ENCODE assay signal across 1 cellular context in the genomic region with DNA sequence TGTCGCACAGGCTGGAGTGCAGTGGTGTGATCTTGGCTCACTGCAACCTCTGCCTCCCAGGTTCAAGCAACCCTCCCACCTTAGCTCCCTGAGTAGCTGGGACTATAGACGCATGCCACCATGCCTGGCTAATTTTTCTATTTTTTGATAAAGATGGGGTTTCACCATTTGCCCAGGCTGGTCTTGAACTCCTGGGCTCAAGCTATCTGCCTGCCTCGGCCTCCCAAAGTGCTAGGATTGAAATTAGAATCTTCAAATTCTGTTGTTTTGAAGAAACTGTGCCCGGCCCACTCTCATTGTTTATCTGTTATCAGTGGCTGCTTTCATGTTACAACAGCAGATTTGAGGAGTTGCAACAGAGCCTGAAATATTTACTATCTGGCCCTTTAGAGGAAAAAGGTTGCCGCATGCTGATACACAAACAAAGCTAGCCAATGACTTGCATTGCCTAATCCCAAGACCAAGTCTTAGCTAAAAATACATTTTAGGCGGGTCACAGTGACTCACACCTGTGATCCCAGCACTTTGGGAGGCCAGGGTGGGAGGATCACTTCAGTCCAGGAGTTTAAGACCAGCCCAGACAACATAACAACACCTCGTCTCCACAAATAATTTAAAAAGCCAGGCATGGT.
TF ChIP-seq lines count a peak whose summit lies in the region.

No MANE protein-coding gene starts in this region.

TF ChIP-seq in HepG2, 621 proteins besides CTCF, POLR2A, EP300 and RAD21 (continued from another document and continues in another):
- TF ChIP-seq HIC2 (CRISPR knock-in tag; IDR thresholded peaks at IDR 0.05; ENCODE audit: low read depth), result no peak
- peak; percentile 81 for TF ChIP-seq BCL6 (CRISPR knock-in tag; IDR thresholded peaks at IDR 0.05)
- no peak for TF ChIP-seq NPAS2 (CRISPR knock-in tag; IDR thresholded peaks at IDR 0.05; ENCODE audit: borderline replicate concordance)
- TF ChIP-seq ZNF703 (CRISPR knock-in tag; IDR thresholded peaks at IDR 0.05; ENCODE audit: borderline replicate concordance), result no peak
- TF ChIP-seq ZNF205 (CRISPR knock-in tag; IDR thresholded peaks at IDR 0.05), result 0 out of 2 replicates have a peak, but pooled peaks have one; percentile 20
- no peak for TF ChIP-seq ZNF318 (CRISPR knock-in tag; IDR thresholded peaks at IDR 0.05)
- peak; percentile 59; the same call in 1 of the 2 replicates for TF ChIP-seq MXD4 (CRISPR knock-in tag; IDR thresholded peaks at IDR 0.05)
- TF ChIP-seq, protein P1, sequence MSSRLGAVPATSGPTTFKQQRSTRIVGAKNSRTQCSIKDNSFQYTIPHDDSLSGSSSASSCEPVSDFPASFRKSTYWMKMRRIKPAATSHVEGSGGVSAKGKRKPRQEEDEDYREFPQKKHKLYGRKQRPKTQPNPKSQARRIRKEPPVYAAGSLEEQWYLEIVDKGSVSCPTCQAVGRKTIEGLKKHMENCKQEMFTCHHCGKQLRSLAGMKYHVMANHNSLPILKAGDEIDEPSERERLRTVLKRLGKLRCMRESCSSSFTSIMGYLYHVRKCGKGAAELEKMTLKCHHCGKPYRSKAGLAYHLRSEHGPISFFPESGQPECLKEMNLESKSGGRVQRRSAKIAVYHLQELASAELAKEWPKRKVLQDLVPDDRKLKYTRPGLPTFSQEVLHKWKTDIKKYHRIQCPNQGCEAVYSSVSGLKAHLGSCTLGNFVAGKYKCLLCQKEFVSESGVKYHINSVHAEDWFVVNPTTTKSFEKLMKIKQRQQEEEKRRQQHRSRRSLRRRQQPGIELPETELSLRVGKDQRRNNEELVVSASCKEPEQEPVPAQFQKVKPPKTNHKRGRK (CRISPR knock-in tag; IDR thresholded peaks at IDR 0.05), result no peak
- TF ChIP-seq RBM22 (optimal IDR thresholded peaks at IDR 0.05; ENCODE audit: low read length), result no peak
- TF ChIP-seq, protein P2, sequence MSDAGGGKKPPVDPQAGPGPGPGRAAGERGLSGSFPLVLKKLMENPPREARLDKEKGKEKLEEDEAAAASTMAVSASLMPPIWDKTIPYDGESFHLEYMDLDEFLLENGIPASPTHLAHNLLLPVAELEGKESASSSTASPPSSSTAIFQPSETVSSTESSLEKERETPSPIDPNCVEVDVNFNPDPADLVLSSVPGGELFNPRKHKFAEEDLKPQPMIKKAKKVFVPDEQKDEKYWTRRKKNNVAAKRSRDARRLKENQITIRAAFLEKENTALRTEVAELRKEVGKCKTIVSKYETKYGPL (CRISPR knock-in tag; IDR thresholded peaks at IDR 0.05), result no peak
- peak; percentile 96 for TF ChIP-seq SOX13 (IDR thresholded peaks at IDR 0.05)
- peak in 1 of 2 experiments; percentile 97; a peak in 2 of 4 replicates for TF ChIP-seq SOX13 (CRISPR knock-in tag; conservative IDR thresholded peaks at IDR 0.05 in 1 of 2, IDR thresholded peaks at IDR 0.05 in 1 of 2)
- TF ChIP-seq ZNF552 (CRISPR knock-in tag; IDR thresholded peaks at IDR 0.05; ENCODE audit: borderline replicate concordance), result no peak
- no peak for TF ChIP-seq FOXO4 (CRISPR knock-in tag; conservative IDR thresholded peaks at IDR 0.05)
- peak; percentile 37; the same call in 1 of the 2 replicates for TF ChIP-seq ZFY (CRISPR knock-in tag; IDR thresholded peaks at IDR 0.05)
- no peak for TF ChIP-seq SCMH1 (CRISPR knock-in tag; IDR thresholded peaks at IDR 0.05; ENCODE audit: borderline replicate concordance)
- TF ChIP-seq TEAD2 (CRISPR knock-in tag; IDR thresholded peaks at IDR 0.05), result no peak
- peak; percentile 60; the same call in 1 of the 2 replicates for TF ChIP-seq SNAI1 (CRISPR knock-in tag; IDR thresholded peaks at IDR 0.05; ENCODE audit: borderline replicate concordance)
- no peak for TF ChIP-seq RAD51 (IDR thresholded peaks at IDR 0.05; ENCODE audit: borderline replicate concordance)
- 0 out of 2 replicates have a peak, but pooled peaks have one; percentile 74 for TF ChIP-seq ZSCAN5A (CRISPR knock-in tag; IDR thresholded peaks at IDR 0.05; ENCODE audit: borderline replicate concordance)
- no peak for TF ChIP-seq ZNF782 (CRISPR knock-in tag; IDR thresholded peaks at IDR 0.05; ENCODE audit: borderline replicate concordance)
- TF ChIP-seq, protein P3, sequence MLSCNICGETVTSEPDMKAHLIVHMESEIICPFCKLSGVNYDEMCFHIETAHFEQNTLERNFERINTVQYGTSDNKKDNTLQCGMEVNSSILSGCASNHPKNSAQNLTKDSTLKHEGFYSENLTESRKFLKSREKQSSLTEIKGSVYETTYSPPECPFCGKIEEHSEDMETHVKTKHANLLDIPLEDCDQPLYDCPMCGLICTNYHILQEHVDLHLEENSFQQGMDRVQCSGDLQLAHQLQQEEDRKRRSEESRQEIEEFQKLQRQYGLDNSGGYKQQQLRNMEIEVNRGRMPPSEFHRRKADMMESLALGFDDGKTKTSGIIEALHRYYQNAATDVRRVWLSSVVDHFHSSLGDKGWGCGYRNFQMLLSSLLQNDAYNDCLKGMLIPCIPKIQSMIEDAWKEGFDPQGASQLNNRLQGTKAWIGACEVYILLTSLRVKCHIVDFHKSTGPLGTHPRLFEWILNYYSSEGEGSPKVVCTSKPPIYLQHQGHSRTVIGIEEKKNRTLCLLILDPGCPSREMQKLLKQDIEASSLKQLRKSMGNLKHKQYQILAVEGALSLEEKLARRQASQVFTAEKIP (CRISPR knock-in tag; IDR thresholded peaks at IDR 0.05; ENCODE audit: borderline replicate concordance), result no peak
- peak; percentile 92 for TF ChIP-seq ZNF280D (CRISPR knock-in tag; IDR thresholded peaks at IDR 0.05)
- no peak for TF ChIP-seq ZNF678 (CRISPR knock-in tag; IDR thresholded peaks at IDR 0.05)
- peak; percentile 46; the same call in 1 of the 2 replicates for TF ChIP-seq ZNF121 (CRISPR knock-in tag; IDR thresholded peaks at IDR 0.05)
- no peak for TF ChIP-seq BRD4 (CRISPR knock-in tag; IDR thresholded peaks at IDR 0.05)
- no peak for TF ChIP-seq PHF20 (CRISPR knock-in tag; IDR thresholded peaks at IDR 0.05)
- no peak for TF ChIP-seq CC2D1A (CRISPR knock-in tag; IDR thresholded peaks at IDR 0.05)
- TF ChIP-seq ZNF225 (CRISPR knock-in tag; IDR thresholded peaks at IDR 0.05), result no peak
- TF ChIP-seq ARNTL (CRISPR knock-in tag; IDR thresholded peaks at IDR 0.05), result no peak
- TF ChIP-seq ARHGAP35 (CRISPR knock-in tag; IDR thresholded peaks at IDR 0.05; ENCODE audit: borderline replicate concordance), result no peak
